Comparison of ENCODE assay signal across 9 cellular contexts in genomic region chr11:102112654-102112926, GRCh38. TPM values are rescaled to one million over a fixed set of nuclear protein-coding genes. Genes with fewer than 3 reads are reported as not detected.
DNase-seq lines count a peak whose midpoint lies in the region; ATAC-seq, FAIRE-seq and TF ChIP-seq lines count a peak whose summit lies in the region.
"Had no signal": no experiment of that assay in that cellular context is flagged by ENCODE, and none has a peak within 500 bp of the region (broad histone marks: within the 10 kb centered on the region; RNA-seq: fewer than 3 reads in every experiment).

No MANE protein-coding gene starts in this region.

- H2AFZ ChIP-seq in SK-N-SH (ENCODE audit: low read depth), result no peak overlapping the region

- H3K9me2 ChIP-seq in SK-N-SH, result no peaks in the 10 kb centered on the region

- H3K27ac ChIP-seq in SK-N-SH (ENCODE audit: low read depth in 2 of 2, low read length in 1 of 2), result peak overlapping the region; percentile 86 to 97; a peak in 3 of 4 replicates
- H3K27ac ChIP-seq in ectodermal cell (ENCODE audit: insufficient read depth, low read depth, low read length, poor library complexity, severe bottlenecking), result peak overlapping the region; percentile 97
- peak overlapping the region; percentile 99 for H3K27ac ChIP-seq in muscle layer of duodenum (ENCODE audit: low read length)
- H3K27ac ChIP-seq in upper lobe of left lung, result peak overlapping the region; percentile 97 to 99 (median 98)

- peak overlapping the region; percentile 91 for H3K9ac ChIP-seq in SK-N-SH

- TF ChIP-seq POLR2A in upper lobe of left lung (IDR thresholded peaks at IDR 0.05), result no peak

- TF ChIP-seq RAD21 in SK-N-SH (IDR thresholded peaks at IDR 0.05; ENCODE audit: low read length), result no peak

- WGBS in SK-N-SH (ENCODE audit: low lambda C conversion rate), result 5% methylated on average over 3 of the region's 3 CpGs
- 13 to 17% methylated on average over 2 to 3 of the region's 3 CpGs for WGBS in ectodermal cell, 2 experiments
- WGBS in upper lobe of left lung, 2 donors, result 11 to 12% methylated on average over 3 of the region's 3 CpGs

- peak overlapping the region; percentile 71 to 92; a peak in 3 of 4 replicates for H3K4me3 ChIP-seq in SK-N-SH (ENCODE audit: low read depth in 2 of 2, low read length in 1 of 2)
- peak overlapping the region; percentile 91 for H3K4me3 ChIP-seq in ectodermal cell (ENCODE audit: insufficient read depth, low read depth, low read length)
- H3K4me3 ChIP-seq in muscle layer of duodenum (ENCODE audit: low read depth in 1 of 2, low read length in 2 of 2), result peak overlapping the region; percentile 91 to 93
- peak overlapping the region; percentile 17 to 83 (median 80) for H3K4me3 ChIP-seq in upper lobe of left lung

- H3K36me3 ChIP-seq in SK-N-SH (replicated peaks in 1 of 2; ENCODE audit: control insufficient read depth in 1 of 2, insufficient read depth in 2 of 2, low read length in 1 of 2) (peaks cover 5 to 25% of the 10 kb centered on the region in 2 experiments), ectodermal cell (ENCODE audit: control insufficient read depth, insufficient read depth, low read length) (no peaks in the 10 kb centered on the region), muscle layer of duodenum (ENCODE audit: control insufficient read depth in 1 of 2, insufficient read depth in 2 of 2, low read length in 2 of 2) (peaks cover 0 to 13% of the 10 kb centered on the region in 2 donors), upper lobe of left lung (no peaks in the 10 kb centered on the region)

- no peak for FAIRE-seq in GM19239 (lab: Jason Lieb, UNC)

- no peak for ATAC-seq in SK-N-SH treated with all-trans-retinoic acid at 6 μM for 48 hours
- no peak for ATAC-seq in upper lobe of left lung (ENCODE audit: low FRiP score in 2 of 2)

- H3F3A ChIP-seq in SK-N-SH (replicated peaks; ENCODE audit: insufficient read depth), result peaks cover 58% of the 10 kb centered on the region

- H3K4me1 ChIP-seq in SK-N-SH (ENCODE audit: control insufficient read depth in 1 of 2, insufficient read depth in 2 of 2, low read depth in 1 of 2, low read length in 1 of 2) (peaks cover 3 to 46% of the 10 kb centered on the region in 2 experiments; a peak in 3 of 4 replicates), ectodermal cell (ENCODE audit: control insufficient read depth, insufficient read depth, low read length) (peaks cover 24% of the 10 kb centered on the region), muscle layer of duodenum (ENCODE audit: control insufficient read depth in 1 of 2, insufficient read depth in 2 of 2, low read length in 2 of 2) (peaks cover 12 to 36% of the 10 kb centered on the region in 2 donors), upper lobe of left lung (peaks cover 12 to 35% (median 19%) of the 10 kb centered on the region in 4 donors)

- TF ChIP-seq EP300 in SK-N-SH (IDR thresholded peaks at IDR 0.05; ENCODE audit: borderline replicate concordance in 1 of 2, low read depth in 1 of 2, low read length in 1 of 2) (no peak), upper lobe of left lung (IDR thresholded peaks at IDR 0.05) (no peak)

- peak overlapping the region; percentile 83 for H3K4me2 ChIP-seq in SK-N-SH

- H3K27me3 ChIP-seq in SK-N-SH (ENCODE audit: insufficient read depth) (no peaks in the 10 kb centered on the region), ectodermal cell (ENCODE audit: control insufficient read depth, insufficient read depth, low read length, poor library complexity, severe bottlenecking) (peaks cover 13% of the 10 kb centered on the region), muscle layer of duodenum (ENCODE audit: low read depth, low read length) (no peaks in the 10 kb centered on the region), upper lobe of left lung (peaks cover 0 to 6% (median 0%) of the 10 kb centered on the region in 4 donors)

- H3K79me2 ChIP-seq in SK-N-SH (ENCODE audit: insufficient read depth), result peaks cover 78% of the 10 kb centered on the region

- DNase-seq in SK-N-SH (no peak), upper lobe of left lung (no peak), GM19239 (ENCODE audit: insufficient read length, low spot score) (no peak), GDM1 (lab: John Stamatoyannopoulos, UW) (no peak)
- DNase-seq in stimulated activated CD4-positive, alpha-beta T cell treated with anti-CD3 and anti-CD28 coated beads, Interleukin-12 subunit alpha, Interleukin-12 subunit beta, amount 100 ng/mL, for 4 hours, result no peak
- DNase-seq: T-helper 9 cell had no signal

- H3K9me3 ChIP-seq in SK-N-SH (no peaks in the 10 kb centered on the region), ectodermal cell (ENCODE audit: control insufficient read depth, low read length) (no peaks in the 10 kb centered on the region), muscle layer of duodenum (ENCODE audit: control insufficient read depth in 1 of 2, low read length in 2 of 2) (no peaks in the 10 kb centered on the region), upper lobe of left lung (no peaks in the 10 kb centered on the region)

- no peak for TF ChIP-seq CTCF in SK-N-SH (IDR thresholded peaks at IDR 0.05)
- no peak for TF ChIP-seq CTCF in upper lobe of left lung (IDR thresholded peaks at IDR 0.05)

- peaks cover 7% of the 10 kb centered on the region; the same call in 1 of the 2 replicates for H4K20me1 ChIP-seq in SK-N-SH (ENCODE audit: insufficient read depth)

- CTCF ChIA-PET in SK-N-SH (lab: Yijun Ruan, JAX), result no interaction called here

- POLR2A ChIA-PET in SK-N-SH (lab: Yijun Ruan, JAX), result no interaction called here

TF ChIP-seq in SK-N-SH, 30 proteins besides CTCF, POLR2A, EP300 and RAD21:
- TF ChIP-seq PBX3 (IDR thresholded peaks at IDR 0.05), result no peak
- TF ChIP-seq USF1 (IDR thresholded peaks at IDR 0.05; ENCODE audit: borderline replicate concordance, low read depth), result no peak
- TF ChIP-seq MXI1 (IDR thresholded peaks at IDR 0.05; ENCODE audit: low read depth, low read length), result no peak
- no peak for TF ChIP-seq RFX5 (IDR thresholded peaks at IDR 0.05; ENCODE audit: low read length)
- no peak for TF ChIP-seq JUND (IDR thresholded peaks at IDR 0.05)
- no peak for TF ChIP-seq GATA2 (CRISPR knock-in tag; IDR thresholded peaks at IDR 0.05)
- no peak for TF ChIP-seq FOSL2 (IDR thresholded peaks at IDR 0.05; ENCODE audit: borderline replicate concordance, low read depth)

TF ChIP-seq in SK-N-SH treated with all-trans-retinoic acid at 6 μM for 48 hours, 23 proteins besides CTCF, POLR2A, EP300 and RAD21:
- TF ChIP-seq ZNF70 (CRISPR knock-in tag; IDR thresholded peaks at IDR 0.05), result no peak

RNA-seq across cellular contexts. Expression of gene YAP1, which starts 2.3 kb away (rescaled TPM):
- 50.8 and 53.2 TPM in 2 replicates for polyA plus RNA-seq in SK-N-SH (2012; rRNA removed)
- polyA plus RNA-seq in SK-N-SH (2012; cell fraction: cytosol; rRNA removed), result 41.4 and 59.2 TPM in 2 replicates
- polyA plus RNA-seq in SK-N-SH (2012; cell fraction: nucleus; rRNA removed), result 43.5 and 59.3 TPM in 2 replicates
- 122 TPM for polyA plus RNA-seq in ectodermal cell (2013, experiment 1 of 4)
- 122 TPM for polyA plus RNA-seq in ectodermal cell (2013, experiment 2 of 4)
- polyA plus RNA-seq in ectodermal cell (2013, experiment 3 of 4), result 90.4 TPM
- 102 TPM for polyA plus RNA-seq in ectodermal cell (2013, experiment 4 of 4)
- total RNA-seq in upper lobe of left lung, result 100 to 1,000 TPM in 5 of 6 donors, 10 to 100 TPM in 1; 99.2 to 262 (median 190) TPM
